20 cellular contexts compared by ENCODE assay signal in the genomic region with DNA sequence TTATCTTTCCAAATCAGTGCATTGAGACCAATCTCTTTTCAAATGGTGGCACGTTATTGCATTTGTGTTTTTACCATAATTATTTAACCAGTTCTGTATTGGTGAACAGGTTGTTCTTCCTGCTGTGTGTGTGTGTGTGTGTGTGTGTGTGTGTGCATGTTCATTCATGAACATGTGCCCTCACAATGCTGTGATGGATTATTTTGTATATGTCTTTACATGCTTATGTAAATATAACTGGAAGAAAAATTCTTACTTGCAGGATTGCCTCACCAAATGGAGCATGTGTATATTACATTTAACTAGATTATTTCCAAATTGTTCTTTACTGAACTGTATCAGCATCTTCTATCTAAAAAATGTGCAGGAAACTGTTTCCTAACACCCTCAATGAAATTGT.
"Had no signal": no experiment of that assay in that cellular context is flagged by ENCODE, and none has a peak within 500 bp of the region (broad histone marks: within the 10 kb centered on the region; RNA-seq: fewer than 3 reads in every experiment).

No MANE protein-coding gene starts in this region.

- H3K27ac ChIP-seq: SJSA1 had no signal

- H3K4me1 ChIP-seq: SJSA1 had no signal

- H3K4me3 ChIP-seq: MG63, SJSA1 had no signal

- H3K27me3 ChIP-seq: SJSA1 had no signal

- DNase-seq: KBM-7, MG63, NCI-H1092 treated with DMSO at 0.1 percent for 48 hours, NCI-H1436, NCI-H187, NCI-H2029, NCI-H2081 treated with DMSO at 0.1 percent for 48 hours, NCI-H2171, NCI-H226, NCI-H446, NCI-H510A, NCI-H524 treated with DMSO at 0.1 percent for 48 hours, NCI-H69, NCI-H774, Right ventricle myocardium superior, RPMI8226, SIG-M5, SK-N-SH, SW 1271 had no signal

- H3K36me3 ChIP-seq: MG63, SJSA1 had no signal

- H3K9me3 ChIP-seq: MG63, SJSA1 had no signal

- H3K9ac ChIP-seq: SK-N-SH had no signal

- H3K4me2 ChIP-seq: SK-N-SH had no signal
